ENCODE assay signal across 8 cellular contexts in the genomic region with DNA sequence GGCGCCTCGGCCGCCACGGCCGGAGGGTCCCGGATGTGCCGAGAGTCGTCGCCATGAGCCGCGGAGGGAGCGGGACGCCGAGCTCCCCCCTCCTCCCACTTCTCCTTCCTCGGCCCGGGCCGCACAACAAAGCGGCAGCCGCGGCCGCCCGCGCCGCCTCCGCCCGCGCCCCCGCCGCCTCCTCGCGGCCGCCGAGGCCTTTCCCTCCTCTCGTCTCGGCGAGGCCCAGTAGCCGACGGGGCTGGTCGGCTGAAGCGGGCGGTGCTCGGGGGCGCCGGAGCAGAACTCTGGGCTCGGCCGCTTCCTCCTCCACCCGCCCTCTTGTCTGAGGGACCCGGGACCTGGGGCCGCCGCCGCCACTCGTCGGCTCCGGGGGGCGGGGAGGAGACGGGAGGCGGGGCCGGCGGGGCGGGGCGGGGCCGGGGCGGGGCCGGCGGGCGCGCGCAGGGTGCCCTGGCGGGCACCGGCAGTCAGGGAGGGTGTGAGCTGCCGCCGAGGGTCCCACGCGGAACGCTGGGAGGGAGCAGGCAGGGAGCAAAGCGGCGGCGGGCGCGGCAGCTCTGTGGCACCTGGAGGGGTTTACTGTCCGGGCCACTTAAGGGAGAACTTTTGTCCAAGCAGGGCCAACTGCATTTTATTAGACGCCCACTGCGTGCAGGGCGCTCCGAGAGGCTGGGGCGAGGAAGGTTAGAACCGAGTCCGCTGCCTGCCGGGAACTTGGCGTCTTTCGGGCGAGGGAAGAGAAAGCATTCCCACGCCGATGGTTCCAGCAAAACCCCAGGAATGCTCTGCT. TPM values are rescaled to one million over a fixed set of nuclear protein-coding genes. Genes with fewer than 3 reads are reported as not detected.
A peak's percentile ranks its signal among the peaks of the same experiment; 100 is the strongest.
DNase-seq lines count a peak whose midpoint lies in the region; ATAC-seq and TF ChIP-seq lines count a peak whose summit lies in the region.

A gene (minus strand): TSS at position 327 of the 793 bp plus-strand sequence. CDS start 427 bp downstream, outside the sequence.

- peak in 1 of 2 donors; percentile 82 for TF ChIP-seq POLR2A in lower leg skin (IDR thresholded peaks at IDR 0.05)

- TF ChIP-seq CTCF in AG09309 (IDR thresholded peaks at IDR 0.05; ENCODE audit: control insufficient read depth, insufficient read depth, low read depth, low read length, missing control alignments) (no peak), lower leg skin (IDR thresholded peaks at IDR 0.05) (no peak)

- ATAC-seq in GM18858 (IDR thresholded peaks at IDR 0.05; ENCODE audit: unreplicated experiment) = peak; percentile 59
- ATAC-seq in HG03064 (IDR thresholded peaks at IDR 0.05; ENCODE audit: low read depth, unreplicated experiment) = peak; percentile 73

- peak within 1 kb of the TSS; percentile 87 for H3K4me3 ChIP-seq in AG09309 (ENCODE audit: control insufficient read depth, low read depth, low read length)
- peak within 1 kb of the TSS; percentile 82 for H3K4me3 ChIP-seq in lower leg skin (ENCODE audit: low read depth, poor library complexity, severe bottlenecking)

- WGBS in lower leg skin, 2 donors = 0% methylated on average over 21 to 67 of the region's 94 CpGs

- intact Hi-C loops in lower leg skin (cut with DNase I; ENCODE audit: low total_unique reads) = no loop called here

- DNase-seq in AG09309 (ENCODE audit: low read depth) = no peak
- peak; percentile 75 for DNase-seq in NCI-H226
- DNase-seq in activated CD4-positive, alpha-beta T cell treated with anti-CD3 and anti-CD28 coated beads, Interleukin-2, amount 50 U/mL, for 4 hours = peak; percentile 64 to 69
- DNase-seq in dermis microvascular lymphatic vessel endothelial cell (ENCODE audit: low read depth in 2 of 2) = peak in 1 of 2 donors; percentile 75
- peak; percentile 64 to 96 for DNase-seq in lower leg skin (ENCODE audit: low spot score in 2 of 2)
- peak; percentile 62 to 69 for DNase-seq in stimulated activated CD4-positive, alpha-beta T cell treated with anti-CD3 and anti-CD28 coated beads, Interleukin-4, amount 100 ng/mL, for 48 hours (ENCODE audit: low read depth in 2 of 2)

RNA-seq across cellular contexts. Expression of the gene that starts here (rescaled TPM):
- total RNA-seq in dermis microvascular lymphatic vessel endothelial cell (83.8 and 99.5 TPM in 2 replicates), lower leg skin (10 to 100 TPM; 13.2 to 21.0 (median 20.5) TPM)
